13 cellular contexts compared by ENCODE assay signal in genomic region chr9:36575411-36575882, GRCh38. TPM values are rescaled to one million over a fixed set of nuclear protein-coding genes. Genes with fewer than 3 reads are reported as not detected.
A peak's percentile ranks its signal among the peaks of the same experiment; 100 is the strongest.
DNase-seq lines count a peak whose midpoint lies in the region; ATAC-seq, FAIRE-seq and TF ChIP-seq lines count a peak whose summit lies in the region.
"Had no signal": no experiment of that assay in that cellular context is flagged by ENCODE, and none has a peak within 500 bp of the region (broad histone marks: within the 10 kb centered on the region; RNA-seq: fewer than 3 reads in every experiment).

No MANE protein-coding gene starts in this region.

- H2AFZ ChIP-seq in SU-DHL-6 (ENCODE audit: low read depth, low read length, severe bottlenecking) (no peak overlapping the region), fibroblast of lung (ENCODE audit: low read length) (peak overlapping the region; percentile 1)

- no peak for TF ChIP-seq POLR2A in A549 (IDR thresholded peaks at IDR 0.05; ENCODE audit: low read length)
- no peak for TF ChIP-seq POLR2A in vagina (IDR thresholded peaks at IDR 0.05)

- H3K4me2 ChIP-seq in A549: peak overlapping the region; percentile 96
- peak overlapping the region; percentile 89 for H3K4me2 ChIP-seq in SU-DHL-6 (ENCODE audit: low read depth, low read length, poor library complexity, severe bottlenecking)
- peak overlapping the region; percentile 62 for H3K4me2 ChIP-seq in fibroblast of lung (ENCODE audit: extremely low read depth, insufficient read depth, low read length)

- no peak for TF ChIP-seq RAD21 in A549 (conservative IDR thresholded peaks at IDR 0.05 in 1 of 2, IDR thresholded peaks at IDR 0.05 in 1 of 2)

- H3F3A ChIP-seq in SU-DHL-6 (ENCODE audit: insufficient read depth): peaks cover 10% of the 10 kb centered on the region; the same call in 1 of the 2 replicates

- no peak for TF ChIP-seq CTCF in A549 (IDR thresholded peaks at IDR 0.05)
- TF ChIP-seq CTCF in GM12865 (IDR thresholded peaks at IDR 0.05; ENCODE audit: insufficient read depth, low read depth, low read length, missing control alignments): no peak
- TF ChIP-seq CTCF in SU-DHL-6 (IDR thresholded peaks at IDR 0.05; ENCODE audit: insufficient read depth, low read length, poor library complexity, severe bottlenecking): no peak
- TF ChIP-seq CTCF in fibroblast of lung (conservative IDR thresholded peaks at IDR 0.05 in 1 of 2, IDR thresholded peaks at IDR 0.05 in 1 of 2; ENCODE audit: low read depth in 1 of 2, low read length in 2 of 2): no peak
- TF ChIP-seq CTCF in vagina (IDR thresholded peaks at IDR 0.05): no peak

- no peaks in the 10 kb centered on the region for H3K9me2 ChIP-seq in SU-DHL-6 (replicated peaks; ENCODE audit: insufficient read depth, low read length)

- TF ChIP-seq EP300 in A549 (IDR thresholded peaks at IDR 0.05): no peak

- H3K27ac ChIP-seq in A549 (peak overlapping the region; percentile 61 to 99), SU-DHL-6 (ENCODE audit: low read depth, low read length) (0 out of 2 replicates have a peak overlapping the region, but pooled peaks have one; percentile 1), fibroblast of lung (ENCODE audit: insufficient read depth, low read length) (peak overlapping the region; percentile 4), vagina (no peak overlapping the region)

- WGBS in A549 (ENCODE audit: missing lambda C conversion rate): 36% methylated on average over 2 of the region's 2 CpGs

- peaks cover 77% of the 10 kb centered on the region for H3K79me2 ChIP-seq in SU-DHL-6 (ENCODE audit: insufficient read depth, low read length)
- peaks cover 72% of the 10 kb centered on the region for H3K79me2 ChIP-seq in fibroblast of lung (ENCODE audit: control insufficient read depth, insufficient read depth, low read length)

- no peak for DNase-seq in A549 (ENCODE audit: low read depth in 1 of 2, low spot score in 1 of 2)
- DNase-seq in GM12865 (ENCODE audit: low read depth): no peak
- DNase-seq in fibroblast of lung (ENCODE audit: low read depth in 2 of 2): peak; percentile 64 to 67
- DNase-seq in AG08395 (ENCODE audit: low spot score): no peak
- no peak for DNase-seq in superior temporal gyrus (ENCODE audit: extremely low spot score)
- DNase-seq in vagina (ENCODE audit: extremely low spot score in 2 of 2): no peak
- DNase-seq: activated CD4-positive, CD25-positive, alpha-beta regulatory T cell; central memory CD4-positive, alpha-beta T cell; islet precursor cell; right cardiac atrium had no signal

- no peak overlapping the region for H3K4me3 ChIP-seq in A549
- peak overlapping the region; percentile 27; the same call in 1 of the 2 replicates for H3K4me3 ChIP-seq in GM12865 (ENCODE audit: low read depth, low read length)
- H3K4me3 ChIP-seq in SU-DHL-6 (ENCODE audit: insufficient read depth, low read length, poor library complexity, severe bottlenecking): peak overlapping the region; percentile 5
- peak overlapping the region; percentile 1 to 46 (median 10) for H3K4me3 ChIP-seq in fibroblast of lung (replicated peaks in 1 of 4; ENCODE audit: control extremely low read depth in 1 of 4, insufficient read depth in 1 of 4, low read depth in 3 of 4, low read length in 4 of 4)
- no peak overlapping the region for H3K4me3 ChIP-seq in vagina

- no peak for FAIRE-seq in A549 (lab: Jason Lieb, UNC)

- no peak for ATAC-seq in A549
- ATAC-seq in HG02981 (IDR thresholded peaks at IDR 0.05; ENCODE audit: unreplicated experiment): no peak
- ATAC-seq: right cardiac atrium; stimulated activated memory B cell treated with anti-CD40 and anti-IgM and Interleukin-4, amounts not matched to agents 10 μg/mL and 1 μg/mL and 100 μg/mL, for 72 hours had no signal

- no peaks in the 10 kb centered on the region for H3K9me3 ChIP-seq in A549
- no peaks in the 10 kb centered on the region for H3K9me3 ChIP-seq in SU-DHL-6 (ENCODE audit: insufficient read depth, low read length)
- no peaks in the 10 kb centered on the region for H3K9me3 ChIP-seq in fibroblast of lung (ENCODE audit: control insufficient read depth, insufficient read depth, low read depth, low read length)
- H3K9me3 ChIP-seq in vagina: no peaks in the 10 kb centered on the region

- POLR2A ChIA-PET in A549 (lab: Yijun Ruan, JAX): no interaction called here

- H3K27me3 ChIP-seq in SU-DHL-6 (ENCODE audit: low read length): no peaks in the 10 kb centered on the region
- H3K27me3 ChIP-seq in fibroblast of lung (ENCODE audit: control insufficient read depth, insufficient read depth, low read length): no peaks in the 10 kb centered on the region
- H3K27me3 ChIP-seq in vagina: no peaks in the 10 kb centered on the region

- H3K4me1 ChIP-seq in A549: peaks cover 26% of the 10 kb centered on the region
- peaks cover 11% of the 10 kb centered on the region for H3K4me1 ChIP-seq in fibroblast of lung (ENCODE audit: control insufficient read depth, extremely low read depth, insufficient read depth, low read length)
- peaks cover 16% of the 10 kb centered on the region for H3K4me1 ChIP-seq in vagina

- H4K20me1 ChIP-seq in SU-DHL-6 (ENCODE audit: low read depth, low read length): peaks cover 3% of the 10 kb centered on the region
- H4K20me1 ChIP-seq in fibroblast of lung (ENCODE audit: control insufficient read depth, extremely low read depth, insufficient read depth, low read length): no peaks in the 10 kb centered on the region

- CTCF ChIA-PET in A549 (lab: Yijun Ruan, JAX): interaction anchor here (0.6 to 1.2 kb wide), 4 partner anchors 10 to 22 kb away, joined by 3 to 4 read pairs (median 3); no protein-coding TSS in a partner anchor

- intact Hi-C loops in vagina (cut with DNase I): no loop called here

- H3K9ac ChIP-seq in SU-DHL-6 (ENCODE audit: low read length) (peak overlapping the region; percentile 17), fibroblast of lung (ENCODE audit: insufficient read depth, low read length) (no peak overlapping the region)

- no peaks in the 10 kb centered on the region for H3K36me3 ChIP-seq in SU-DHL-6 (ENCODE audit: low read length)
- H3K36me3 ChIP-seq in fibroblast of lung (ENCODE audit: control insufficient read depth, insufficient read depth, low read length): no peaks in the 10 kb centered on the region
- no peaks in the 10 kb centered on the region for H3K36me3 ChIP-seq in vagina

TF ChIP-seq in A549, 52 proteins besides CTCF, POLR2A, EP300 and RAD21:
- TF ChIP-seq NFE2L2 (conservative IDR thresholded peaks at IDR 0.05; ENCODE audit: low read length) (no peak), FOSL2 (IDR thresholded peaks at IDR 0.05) (no peak), FOSL2 (CRISPR knock-in tag; IDR thresholded peaks at IDR 0.05) (peak; percentile 35)

RNA-seq across cellular contexts. Expression of gene MELK, which starts 2.8 kb away (rescaled TPM):
- 57.4 and 92.4 TPM in 2 replicates for polyA plus RNA-seq in A549 (2011; rRNA removed)
- polyA plus RNA-seq in A549 (2012; cell fraction: cytosol; rRNA removed): 31.7 and 31.9 TPM in 2 replicates
- 18.4 and 29.0 TPM in 2 replicates for polyA plus RNA-seq in A549 (2012; cell fraction: nucleus; rRNA removed)
- 68.6 to 75.3 TPM (median 72.7 TPM) in 3 replicates for polyA plus RNA-seq in A549 (2017; fragmentation: RNase III; extraction: RNeasy Plus Mini Kit Qiagen cat#74134 plus additional on column Dnase treatment)
- 14.9 and 20.5 TPM in 2 replicates for polyA minus RNA-seq in A549 (2011; rRNA and poly(A)+ RNA removed)
- 6.2 and 14.2 TPM in 2 replicates for total RNA-seq in fibroblast of lung
- polyA plus RNA-seq in fibroblast of lung: 21.9 and 56.1 TPM in 2 replicates
- 10.7 and 31.3 TPM in 2 replicates for polyA plus RNA-seq in fibroblast of lung (2012)
- 3.9 and 5.2 TPM in 2 replicates for polyA minus RNA-seq in fibroblast of lung (ENCODE audit: low replicate concordance)
- 2.9 TPM for total RNA-seq in vagina

Comparison
In these comparisons a context has a peak if more than half of its experiments do, and no peak if none do; other contexts are left out.
1. DNase-seq: peak in fibroblast of lung (2 of 2); none in A549 (0 of 2), GM12865 (single experiment), AG08395 (single experiment), superior temporal gyrus (single experiment) and vagina (0 of 2).
2. H3K4me3 ChIP-seq: peak in GM12865 (single experiment), SU-DHL-6 (single experiment) and fibroblast of lung (4 of 4); none in A549 (single experiment) and vagina (0 of 2).
3. Peak in every context shown above with its lines, with median percentiles within 50 percentile points of each other: H3K4me2 ChIP-seq.